In the genomic region with DNA sequence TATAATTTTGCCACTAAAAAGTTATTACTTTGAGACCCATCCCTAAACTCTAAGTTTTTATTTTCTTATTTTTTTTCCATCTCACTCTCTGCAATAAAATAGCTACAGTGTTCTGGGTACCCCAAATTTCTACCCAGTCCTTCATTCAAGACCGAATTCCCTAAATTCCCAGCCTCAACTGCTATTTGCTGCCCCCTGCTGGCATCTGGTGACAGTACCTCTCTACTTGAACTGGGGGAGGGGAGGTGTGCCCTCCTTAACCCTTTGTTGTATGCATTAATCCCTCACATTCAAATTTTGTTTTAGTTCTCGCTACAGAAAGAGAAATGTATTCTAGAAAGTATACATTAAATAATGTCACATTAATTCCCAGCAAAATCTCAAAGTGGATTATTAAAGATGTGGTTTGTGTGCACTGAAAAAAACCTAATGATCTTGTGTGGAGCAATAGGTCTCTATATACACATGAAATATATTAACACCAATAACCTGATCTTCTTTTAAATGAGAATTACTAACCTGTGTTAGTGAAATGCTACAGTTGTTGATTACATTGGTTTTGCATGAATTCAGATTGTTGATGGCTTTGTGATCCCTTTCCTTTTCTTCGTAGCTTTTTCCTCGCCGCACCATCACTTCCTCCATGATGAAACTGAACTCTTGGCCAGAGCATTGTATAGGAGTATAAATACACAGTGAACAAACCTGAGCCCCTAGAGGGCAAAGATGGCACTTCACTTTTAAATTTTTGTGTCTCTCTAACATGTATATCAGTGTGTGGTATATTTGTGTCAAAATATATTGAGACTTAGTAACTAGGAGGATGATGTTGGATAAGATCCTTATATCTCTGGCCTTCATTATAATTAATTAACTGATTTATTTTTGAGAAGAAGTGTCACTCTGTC, we compare ENCODE assay signal across 8 cellular contexts.
DNase-seq lines count a peak whose midpoint lies in the region; ATAC-seq and TF ChIP-seq lines count a peak whose summit lies in the region.

No MANE protein-coding gene starts in this region.

- CTCF ChIA-PET in PC-9 (lab: Charles Lee), result no interaction called here

- BruUV-seq in PC-9 (replicated peaks; lab: Mats Ljungman, UMichigan), result no TSS peak

- intact Hi-C loops in PC-9 (cut with micrococcal nuclease; ENCODE audit: unreplicated experiment), result loop anchor here (1.0 to 10.0 kb wide), 3 partner anchors 163 to 999 kb away; no protein-coding TSS in a partner anchor

- H3F3A ChIP-seq in PC-9 (ENCODE audit: insufficient read depth, low read depth), result peaks cover 15% of the 10 kb centered on the region; the same call in 1 of the 2 replicates

- ATAC-seq in HG03159 (IDR thresholded peaks at IDR 0.05; ENCODE audit: unreplicated experiment) (peak; percentile 63), HG03196 (IDR thresholded peaks at IDR 0.05; ENCODE audit: unreplicated experiment) (no peak), HG03457 (IDR thresholded peaks at IDR 0.05; ENCODE audit: unreplicated experiment) (no peak)

- H3K9me3 ChIP-seq in PC-9 (ENCODE audit: insufficient read depth, low read depth), result no peaks in the 10 kb centered on the region

- H3K4me3 ChIP-seq in AG10803 (ENCODE audit: low read length) (no peak overlapping the region), PC-9 (no peak overlapping the region)

- H3K27me3 ChIP-seq in PC-9 (ENCODE audit: insufficient read depth, low read depth), result no peaks in the 10 kb centered on the region

- no peaks in the 10 kb centered on the region for H3K9me2 ChIP-seq in PC-9 (ENCODE audit: insufficient read depth)

- TF ChIP-seq CTCF in AG10803 (conservative IDR thresholded peaks at IDR 0.05; ENCODE audit: low read length) (peak; percentile 93), GM12872 (IDR thresholded peaks at IDR 0.05; ENCODE audit: insufficient read depth, low read depth, low read length) (peak; percentile 76), PC-9 (conservative IDR thresholded peaks at IDR 0.05) (peak; percentile 81)

- no peaks in the 10 kb centered on the region for H4K20me1 ChIP-seq in PC-9 (ENCODE audit: insufficient read depth)

- H3K4me2 ChIP-seq in PC-9, result no peak overlapping the region

- no peak overlapping the region for H2AFZ ChIP-seq in PC-9

- H3K79me2 ChIP-seq in PC-9 (ENCODE audit: low read depth), result no peaks in the 10 kb centered on the region

- no peak overlapping the region for H3K27ac ChIP-seq in PC-9

- DNase-seq in AG10803 (ENCODE audit: low read depth), result peak; percentile 46
- peak in 1 of 2 experiments; percentile 37 for DNase-seq in PC-9
- DNase-seq in ecto neural progenitor cell (ENCODE audit: low spot score), result peak; percentile 77
- peak; percentile 66 for DNase-seq in midbrain (lab: John Stamatoyannopoulos, UW)

- H3K36me3 ChIP-seq in PC-9 (ENCODE audit: low read depth), result no peaks in the 10 kb centered on the region

- peaks cover 24% of the 10 kb centered on the region for H3K4me1 ChIP-seq in PC-9 (replicated peaks; ENCODE audit: insufficient read depth)

- POLR2A ChIA-PET in PC-9 (lab: Charles Lee; ENCODE audit: unreplicated experiment), result no interaction called here
